ENCODE assay signal across 9 cellular contexts in genomic region chr6:21438986-21439352, GRCh38.
DNase-seq lines count a peak whose midpoint lies in the region; ATAC-seq, FAIRE-seq and TF ChIP-seq lines count a peak whose summit lies in the region.
"Had no signal": no experiment of that assay in that cellular context is flagged by ENCODE, and none has a peak within 500 bp of the region (broad histone marks: within the 10 kb centered on the region; RNA-seq: fewer than 3 reads in every experiment).

No MANE protein-coding gene starts in this region.

- H3K9me3 ChIP-seq in BE2C, result no peaks in the 10 kb centered on the region

- H3K4me1 Mint-ChIP-seq in memory B cell, result peaks cover 11% of the 10 kb centered on the region

- DNase-seq in NAMALWA (ENCODE audit: low spot score) (peak; percentile 33), memory B cell (ENCODE audit: low spot score in 2 of 2) (no peak), frontal cortex (ENCODE audit: low spot score in 2 of 2) (no peak), DMS114 treated with DMSO at 0.1 percent for 48 hours (lab: John Stamatoyannopoulos, UW; ENCODE audit: unreplicated experiment) (no peak), BE2C (no peak), RKO (ENCODE audit: low spot score) (no peak)

- H3K4me1 ChIP-seq in BE2C, result no peaks in the 10 kb centered on the region

- H3K36me3 Mint-ChIP-seq in memory B cell, result peaks cover 1% of the 10 kb centered on the region

- H3K4me3 ChIP-seq in BE2C (ENCODE audit: low read depth, low read length), result no peak overlapping the region

- no peaks in the 10 kb centered on the region for H3K36me3 ChIP-seq in BE2C

- H3K4me3 Mint-ChIP-seq in memory B cell, result no peak overlapping the region

- H3K27me3 Mint-ChIP-seq in memory B cell, result peaks cover 2% of the 10 kb centered on the region

- TF ChIP-seq CTCF in BE2C (IDR thresholded peaks at IDR 0.05; ENCODE audit: low read depth, low read length), result no peak

- ATAC-seq in GM19043 (IDR thresholded peaks at IDR 0.05; ENCODE audit: low read depth, unreplicated experiment) (peak; percentile 60), HG02798 (IDR thresholded peaks at IDR 0.05; ENCODE audit: poor library complexity, unreplicated experiment) (peak; percentile 35), memory B cell (ENCODE audit: low read depth) (peak; percentile 44)

- H3K9me3 Mint-ChIP-seq in memory B cell, result no peaks in the 10 kb centered on the region
- H3K9me3 Mint-ChIP-seq: activated T-cell treated with anti-CD3 and anti-CD28 coated beads, Interleukin-2, amount 50 U/mL, for 72 hours had no signal

- FAIRE-seq in frontal cortex (lab: Jason Lieb, UNC), result no peak

- H3K27ac Mint-ChIP-seq in memory B cell, result peak overlapping the region; percentile 88

- H3K27me3 ChIP-seq in BE2C, result no peaks in the 10 kb centered on the region
